In the genomic region with DNA sequence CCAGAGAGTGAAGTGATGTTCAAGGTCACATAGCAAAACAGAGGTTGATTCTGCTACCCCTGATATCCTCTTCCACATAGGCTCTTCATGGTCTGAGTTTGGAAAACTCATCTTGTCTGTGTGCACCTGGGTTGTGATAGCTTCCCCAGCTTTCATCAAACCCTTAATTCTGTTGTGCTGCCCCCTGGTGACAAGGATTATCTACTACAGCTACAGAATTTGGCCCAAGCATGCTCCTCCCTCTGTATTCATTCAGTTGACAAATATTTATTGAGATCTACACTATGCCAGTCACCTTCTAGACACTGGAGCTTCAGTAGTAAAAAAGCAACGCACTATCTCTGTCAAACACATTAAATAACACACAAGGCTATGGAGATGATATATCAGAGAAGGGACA, we compare ENCODE assay signal across 8 cellular contexts. TPM values are rescaled to one million over a fixed set of nuclear protein-coding genes. Genes with fewer than 3 reads are reported as not detected.
DNase-seq lines count a peak whose midpoint lies in the region; ATAC-seq and TF ChIP-seq lines count a peak whose summit lies in the region.

No MANE protein-coding gene starts in this region.

- no peak overlapping the region for H3K18ac ChIP-seq in IMR-90 (ENCODE audit: low read depth, low read length)

- H2BK5ac ChIP-seq in IMR-90 (ENCODE audit: low read depth, low read length, poor library complexity, severe bottlenecking), result no peak overlapping the region

- H3K4me3 ChIP-seq in IMR-90 (ENCODE audit: insufficient read depth, low read depth, low read length), result no peak overlapping the region
- H3K4me3 ChIP-seq in Panc1 (ENCODE audit: low read depth in 2 of 2, low read length in 2 of 2), result no peak overlapping the region

- in situ Hi-C loops in IMR-90 (cut with MboI; ENCODE audit: low sequenced_read_pairs), result loop anchor here (5.0 to 10.0 kb wide), 2 partner anchors 102 to 345 kb away; no protein-coding TSS in a partner anchor
- in situ Hi-C loops in Panc1 (cut with HindIII; ENCODE audit: low pct_unique_long_range_greater_than_20kb, low sequenced_read_pairs), result no loop called here

- H3K27me3 ChIP-seq in IMR-90 (ENCODE audit: control insufficient read depth, insufficient read depth, low read length) (no peaks in the 10 kb centered on the region), Panc1 (ENCODE audit: control insufficient read depth, insufficient read depth, low read length) (0 out of 2 replicates have a peak, but pooled peaks cover 2% of the 10 kb centered on the region)

- H4K8ac ChIP-seq in IMR-90 (ENCODE audit: low read depth in 2 of 2, low read length in 2 of 2), result no peak overlapping the region

- H3K79me1 ChIP-seq in IMR-90 (ENCODE audit: low read depth in 1 of 2, low read length in 2 of 2), result no peaks in the 10 kb centered on the region

- no peak overlapping the region for H2BK15ac ChIP-seq in IMR-90 (ENCODE audit: low read depth, low read length)

- H2AK9ac ChIP-seq in IMR-90 (replicated peaks; ENCODE audit: low read depth, low read length, poor library complexity), result no peak overlapping the region

- POLR2A ChIA-PET in IMR-90 (lab: Charles Lee; ENCODE audit: unreplicated experiment), result interaction anchor here (1.1 to 1.4 kb wide), 2 partner anchors 50 to 109 kb away, joined by 3 read pairs; partner anchors contain the start of gene SMPDL3A
- POLR2A ChIA-PET in Panc1 (lab: Charles Lee), result no interaction called here

- no peaks in the 10 kb centered on the region for H4K20me1 ChIP-seq in IMR-90 (ENCODE audit: insufficient read depth, low read length)

- no peaks in the 10 kb centered on the region for H3K36me3 Mint-ChIP-seq in activated T-helper 17 cell treated with anti-CD3 and anti-CD28 coated beads, Interleukin-2, amount 50 U/mL, for 72 hours (ENCODE audit: low read depth)

- H3K9me3 ChIP-seq in IMR-90 (ENCODE audit: control insufficient read depth, insufficient read depth, low read length), result no peaks in the 10 kb centered on the region
- no peaks in the 10 kb centered on the region for H3K9me3 ChIP-seq in Panc1 (ENCODE audit: control insufficient read depth, insufficient read depth, low read depth, low read length)

- H3K4ac ChIP-seq in IMR-90 (ENCODE audit: low read depth, low read length), result no peak overlapping the region

- no peak overlapping the region for H4K91ac ChIP-seq in IMR-90 (ENCODE audit: insufficient read depth, low read depth, low read length)

- H3K56ac ChIP-seq in IMR-90 (ENCODE audit: extremely low read depth, insufficient read depth, low read length), result no peak overlapping the region

- H3K4me3 Mint-ChIP-seq in activated T-helper 17 cell treated with anti-CD3 and anti-CD28 coated beads, Interleukin-2, amount 50 U/mL, for 72 hours, result no peak overlapping the region

- no peak overlapping the region for H3K27ac ChIP-seq in IMR-90 (ENCODE audit: insufficient read depth, low read length)
- H3K27ac ChIP-seq in Panc1 (ENCODE audit: low read length), result no peak overlapping the region

- no CpG with 5 or more reads among the region's 1 CpG for WGBS in IMR-90 (ENCODE audit: extremely low coverage in 2 of 2, insufficient read length in 1 of 2), 2 experiments

- no peak overlapping the region for H2AK5ac ChIP-seq in IMR-90 (ENCODE audit: low read depth, low read length)

- ATAC-seq in GM21528 (IDR thresholded peaks at IDR 0.05; ENCODE audit: low FRiP score, unreplicated experiment) (peak; percentile 95), IMR-90 (ENCODE audit: low read depth) (peak; percentile 96), Panc1 (peak; percentile 97)
- peak; percentile 40 for ATAC-seq in activated T-helper 17 cell treated with anti-CD3 and anti-CD28 coated beads, Interleukin-2, amount 50 U/mL, for 72 hours (replicated peaks)

- H3K27me3 Mint-ChIP-seq in activated T-helper 17 cell treated with anti-CD3 and anti-CD28 coated beads, Interleukin-2, amount 50 U/mL, for 72 hours, result peaks cover 21% of the 10 kb centered on the region

- H3K14ac ChIP-seq in IMR-90 (replicated peaks; ENCODE audit: low read depth, low read length), result no peak overlapping the region

- dilution Hi-C loops in IMR-90 (cut with HindIII; ENCODE audit: low sequenced_read_pairs, unreplicated experiment), result no loop called here

- H3K4me2 ChIP-seq in IMR-90 (ENCODE audit: low read depth, low read length), result no peak overlapping the region

- DNase-seq in GM04504 (ENCODE audit: low read depth) (peak; percentile 40), IMR-90 (peak; percentile 50), Panc1 (ENCODE audit: low read depth, low spot score) (peak; percentile 55), globus pallidus (ENCODE audit: low spot score) (peak; percentile 64), posterior cingulate gyrus (peak in 6 of 10 donors; percentile 10 to 83 (median 68)), cerebellar nuclear complex (lab: John Stamatoyannopoulos, UW) (no peak)

- no peak overlapping the region for H4K5ac ChIP-seq in IMR-90 (ENCODE audit: low read depth, low read length)

- intact Hi-C loops in IMR-90 (cut with micrococcal nuclease) (loop anchor here (1.0 to 5.0 kb wide), 4 partner anchors 50 to 347 kb away; partner anchors contain the start of gene SMPDL3A), Panc1 (cut with micrococcal nuclease; ENCODE audit: unreplicated experiment) (loop anchor here (1.0 to 5.0 kb wide), 3 partner anchors 109 to 367 kb away; partner anchors contain the start of gene SERINC1), posterior cingulate gyrus (cut with DNase I) (loop anchor here (1.0 to 5.0 kb wide), 4 partner anchors 52 to 347 kb away; partner anchors contain the start of gene SMPDL3A)

- H3K9me1 ChIP-seq in IMR-90 (ENCODE audit: insufficient read depth, low read length), result no peaks in the 10 kb centered on the region

- H3K36me3 ChIP-seq in IMR-90 (ENCODE audit: control insufficient read depth, insufficient read depth, low read length) (no peaks in the 10 kb centered on the region), Panc1 (ENCODE audit: control insufficient read depth, insufficient read depth, low read length) (no peaks in the 10 kb centered on the region)

- no peak overlapping the region for H2BK20ac ChIP-seq in IMR-90 (ENCODE audit: low read depth, low read length)

- no peak overlapping the region for H3K27ac Mint-ChIP-seq in activated T-helper 17 cell treated with anti-CD3 and anti-CD28 coated beads, Interleukin-2, amount 50 U/mL, for 72 hours

- H3K23ac ChIP-seq in IMR-90 (ENCODE audit: low read depth, low read length), result no peak overlapping the region

- H3K9me3 Mint-ChIP-seq in activated T-helper 17 cell treated with anti-CD3 and anti-CD28 coated beads, Interleukin-2, amount 50 U/mL, for 72 hours, result no peaks in the 10 kb centered on the region

- peak; percentile 67 for TF ChIP-seq RAD21 in IMR-90 (IDR thresholded peaks at IDR 0.05; ENCODE audit: low read length)

- no peak overlapping the region for H2BK120ac ChIP-seq in IMR-90 (ENCODE audit: low read depth, low read length)

- no peaks in the 10 kb centered on the region for H3K4me1 Mint-ChIP-seq in activated T-helper 17 cell treated with anti-CD3 and anti-CD28 coated beads, Interleukin-2, amount 50 U/mL, for 72 hours

- H3K9ac ChIP-seq in IMR-90 (ENCODE audit: low read depth, low read length), result no peak overlapping the region

- H3K4me1 ChIP-seq in IMR-90 (ENCODE audit: control insufficient read depth, insufficient read depth, low read length), result no peaks in the 10 kb centered on the region
- no peaks in the 10 kb centered on the region for H3K4me1 ChIP-seq in Panc1 (ENCODE audit: control insufficient read depth, insufficient read depth, low read length)

- no peak overlapping the region for H2AFZ ChIP-seq in IMR-90 (replicated peaks; ENCODE audit: low read length, poor library complexity)

- no TSS peak for BruUV-seq in IMR-90 (replicated peaks; lab: Mats Ljungman, UMichigan)
- BruUV-seq in Panc1 (replicated peaks; lab: Mats Ljungman, UMichigan), result no TSS peak

- CTCF ChIA-PET in IMR-90 (lab: Yijun Ruan, JAX) (interaction anchor here (0.6 to 2.7 kb wide), 17 partner anchors 9 to 128 kb away, joined by 3 to 53 read pairs (median 6); partner anchors contain the start of gene SMPDL3A), Panc1 (lab: Charles Lee) (interaction anchor here (0.5 to 2.0 kb wide), 10 partner anchors 26 to 1349 kb away, joined by 3 to 20 read pairs (median 6); partner anchors contain the start of gene PKIB)

- no peak for TF ChIP-seq POLR2A in IMR-90 (IDR thresholded peaks at IDR 0.05; ENCODE audit: low read depth, low read length)

- TF ChIP-seq CTCF in IMR-90 (conservative IDR thresholded peaks at IDR 0.05; ENCODE audit: low read depth, low read length), result peak; percentile 79
- peak; percentile 72 for TF ChIP-seq CTCF in Panc1 (IDR thresholded peaks at IDR 0.05)

TF ChIP-seq in IMR-90, 13 proteins besides CTCF, POLR2A, EP300 and RAD21 (continues in another document):
- TF ChIP-seq RFX5 (IDR thresholded peaks at IDR 0.05; ENCODE audit: low read depth, low read length), result no peak
- no peak for TF ChIP-seq FOS (IDR thresholded peaks at IDR 0.05; ENCODE audit: low read depth, low read length)
- TF ChIP-seq MAZ (IDR thresholded peaks at IDR 0.05; ENCODE audit: borderline replicate concordance, low read depth, low read length), result no peak
- no peak for TF ChIP-seq RCOR1 (IDR thresholded peaks at IDR 0.05; ENCODE audit: insufficient replicate concordance, low read length)
- no peak for TF ChIP-seq BHLHE40 (IDR thresholded peaks at IDR 0.05; ENCODE audit: low read depth, low read length)
- peak; percentile 88 for TF ChIP-seq SMC3 (IDR thresholded peaks at IDR 0.05; ENCODE audit: low read depth, low read length)

RNA-seq across cellular contexts. Expression of gene SMPDL3A, which starts 50.4 kb away (rescaled TPM):
- total RNA-seq in IMR-90 (2012; rRNA removed) (9.7 and 9.9 TPM in 2 replicates), Panc1 (2021; ENCODE audit: unreplicated experiment) (1.8 TPM)
- 14.2 TPM in 2 replicates for polyA plus RNA-seq in IMR-90 (2012; rRNA removed)
- 3.5 and 7.3 TPM in 2 replicates for polyA plus RNA-seq in IMR-90 (2012; cell fraction: cytosol; rRNA removed)
- polyA plus RNA-seq in IMR-90 (2012; cell fraction: nucleus; rRNA removed; ENCODE audit: low replicate concordance), result 3.2 and 12.1 TPM in 2 replicates
- polyA plus RNA-seq in Panc1 (2012; ENCODE audit: insufficient read length), result 2.2 TPM
- under 1 TPM; 0.29 to 0.58 TPM for total RNA-seq in activated T-helper 17 cell treated with anti-CD3 and anti-CD28 coated beads, Interleukin-2, amount 50 U/mL, for 72 hours

RNA-seq across cellular contexts. Expression of gene FABP7, which starts 60.0 kb away (rescaled TPM):
- not detected in 2 replicates for total RNA-seq in IMR-90 (2012; rRNA removed)
- polyA plus RNA-seq in IMR-90 (2012; rRNA removed), result not detected in 2 replicates
- polyA plus RNA-seq in IMR-90 (2012; cell fraction: cytosol; rRNA removed), result not detected in 2 replicates
- polyA plus RNA-seq in IMR-90 (2012; cell fraction: nucleus; rRNA removed; ENCODE audit: low replicate concordance), result not detected in 2 replicates
- total RNA-seq in Panc1 (2021; ENCODE audit: unreplicated experiment), result not detected
- polyA plus RNA-seq in Panc1 (2012; ENCODE audit: insufficient read length), result not detected
- total RNA-seq in activated T-helper 17 cell treated with anti-CD3 and anti-CD28 coated beads, Interleukin-2, amount 50 U/mL, for 72 hours, result not detected

Comparison
In these comparisons a context has a peak if more than half of its experiments do, and no peak if none do; other contexts are left out.
1. DNase-seq: peak in GM04504 (single experiment), IMR-90 (single experiment), Panc1 (single experiment), globus pallidus (single experiment) and posterior cingulate gyrus (6 of 10); none in cerebellar nuclear complex (0 of 2).
2. ATAC-seq: peak in every context shown above with its lines; median percentile 97 in Panc1; 96 in IMR-90; 95 in GM21528; 40 in activated T-helper 17 cell treated with anti-CD3 and anti-CD28 coated beads, Interleukin-2, amount 50 U/mL, for 72 hours.